ENCODE assay signal across 12 cellular contexts in genomic region chr17:68053237-68054030, GRCh38. TPM values are rescaled to one million over a fixed set of nuclear protein-coding genes. Genes with fewer than 3 reads are reported as not detected.
A peak's percentile ranks its signal among the peaks of the same experiment; 100 is the strongest.
DNase-seq lines count a peak whose midpoint lies in the region; ATAC-seq and TF ChIP-seq lines count a peak whose summit lies in the region.
"Had no signal": no experiment of that assay in that cellular context is flagged by ENCODE, and none has a peak within 500 bp of the region (broad histone marks: within the 10 kb centered on the region; RNA-seq: fewer than 3 reads in every experiment).

No MANE protein-coding gene starts in this region.

- peak overlapping the region; percentile 35 to 77 (median 70) for H3K27ac ChIP-seq in spleen

- no peaks in the 10 kb centered on the region for H3K36me3 ChIP-seq in spleen

- TF ChIP-seq CTCF in HFF-Myc (IDR thresholded peaks at IDR 0.05; ENCODE audit: low read depth, low read length, missing control alignments) (no peak), spleen (IDR thresholded peaks at IDR 0.05 in 8 of 11, conservative IDR thresholded peaks at IDR 0.05 in 3 of 11) (no peak)

- no peaks in the 10 kb centered on the region for H3K27me3 ChIP-seq in spleen (replicated peaks in 1 of 7)
- H3K27me3 ChIP-seq: testis had no signal

- TF ChIP-seq POLR2A in spleen (IDR thresholded peaks at IDR 0.05), result no peak

- 55 to 66% (median 59%) methylated on average over 8 of the region's 8 CpGs for WGBS in spleen, 5 donors

- no peaks in the 10 kb centered on the region for H3K9me3 ChIP-seq in spleen
- H3K9me3 ChIP-seq: testis had no signal

- intact Hi-C loops in spleen (cut with DNase I; ENCODE audit: low total_unique reads), result no loop called here

- DNase-seq in HFF-Myc (ENCODE audit: extremely low read depth, low read depth) (peak; percentile 94), dermis microvascular lymphatic vessel endothelial cell (ENCODE audit: low read depth in 2 of 2) (peak; percentile 37 to 96), left lobe of liver (ENCODE audit: low spot score) (peak; percentile 21), spleen (no peak), midbrain (lab: John Stamatoyannopoulos, UW) (no peak)
- no peak for DNase-seq in activated CD8-positive, alpha-beta memory T cell treated with anti-CD3 and anti-CD28 coated beads, Interleukin-2, amount 50 U/mL, for 48 hours
- DNase-seq: activated CD8-positive, alpha-beta T cell treated with anti-CD3 and anti-CD28 coated beads for 36 hours; activated naive CD8-positive, alpha-beta T cell treated with anti-CD3 and anti-CD28 coated beads, Interleukin-2, amount 50 U/mL, for 24 hours; NCI-H524 treated with DMSO at 0.1 percent for 48 hours had no signal

- peaks cover 0 to 34% (median 13%) of the 10 kb centered on the region in 6 donors for H3K4me1 ChIP-seq in spleen

- H3K4me3 ChIP-seq in HFF-Myc (replicated peaks; ENCODE audit: low read depth, low read length) (no peak overlapping the region), spleen (no peak overlapping the region)
- H3K4me3 ChIP-seq: testis had no signal

- ATAC-seq in left lobe of liver (no peak), HG02840 (IDR thresholded peaks at IDR 0.05; ENCODE audit: low FRiP score, unreplicated experiment) (no peak), HG03135 (IDR thresholded peaks at IDR 0.05; ENCODE audit: unreplicated experiment) (no peak)
- ATAC-seq: activated CD8-positive, alpha-beta T cell treated with anti-CD3 and anti-CD28 coated beads for 36 hours; activated naive CD8-positive, alpha-beta T cell treated with anti-CD3 and anti-CD28 coated beads, Interleukin-2, amount 50 U/mL, for 24 hours had no signal

RNA-seq across cellular contexts. Expression of gene KPNA2, which starts 17.9 kb away (rescaled TPM):
- 89.0 and 103 TPM in 2 replicates for total RNA-seq in dermis microvascular lymphatic vessel endothelial cell
- 9.6 TPM for total RNA-seq in left lobe of liver
- 10 to 100 TPM; 22.1 to 49.2 (median 38.5) TPM for total RNA-seq in spleen
- polyA plus RNA-seq in spleen, result 10 to 100 TPM; 12.4 to 32.5 (median 31.4) TPM

RNA-seq across cellular contexts. Expression of gene C17orf58, which starts 57.2 kb away (rescaled TPM):
- total RNA-seq in dermis microvascular lymphatic vessel endothelial cell, result 23.7 and 32.1 TPM in 2 replicates
- total RNA-seq in left lobe of liver, result 6.9 TPM
- 1 to 10 TPM; 2.5 to 9.3 (median 6.5) TPM for total RNA-seq in spleen
- 1 to 10 TPM; 4.7 to 8.2 (median 6.7) TPM for polyA plus RNA-seq in spleen

Comparison
In these comparisons a context has a peak if more than half of its experiments do, and no peak if none do; other contexts are left out.
1. DNase-seq: peak in HFF-Myc (single experiment), dermis microvascular lymphatic vessel endothelial cell (2 of 2) and left lobe of liver (single experiment); none in spleen (single experiment), midbrain (single experiment) and activated CD8-positive, alpha-beta memory T cell treated with anti-CD3 and anti-CD28 coated beads, Interleukin-2, amount 50 U/mL, for 48 hours (single experiment).